ENCODE assay signal across 1 cellular context in the genomic region with DNA sequence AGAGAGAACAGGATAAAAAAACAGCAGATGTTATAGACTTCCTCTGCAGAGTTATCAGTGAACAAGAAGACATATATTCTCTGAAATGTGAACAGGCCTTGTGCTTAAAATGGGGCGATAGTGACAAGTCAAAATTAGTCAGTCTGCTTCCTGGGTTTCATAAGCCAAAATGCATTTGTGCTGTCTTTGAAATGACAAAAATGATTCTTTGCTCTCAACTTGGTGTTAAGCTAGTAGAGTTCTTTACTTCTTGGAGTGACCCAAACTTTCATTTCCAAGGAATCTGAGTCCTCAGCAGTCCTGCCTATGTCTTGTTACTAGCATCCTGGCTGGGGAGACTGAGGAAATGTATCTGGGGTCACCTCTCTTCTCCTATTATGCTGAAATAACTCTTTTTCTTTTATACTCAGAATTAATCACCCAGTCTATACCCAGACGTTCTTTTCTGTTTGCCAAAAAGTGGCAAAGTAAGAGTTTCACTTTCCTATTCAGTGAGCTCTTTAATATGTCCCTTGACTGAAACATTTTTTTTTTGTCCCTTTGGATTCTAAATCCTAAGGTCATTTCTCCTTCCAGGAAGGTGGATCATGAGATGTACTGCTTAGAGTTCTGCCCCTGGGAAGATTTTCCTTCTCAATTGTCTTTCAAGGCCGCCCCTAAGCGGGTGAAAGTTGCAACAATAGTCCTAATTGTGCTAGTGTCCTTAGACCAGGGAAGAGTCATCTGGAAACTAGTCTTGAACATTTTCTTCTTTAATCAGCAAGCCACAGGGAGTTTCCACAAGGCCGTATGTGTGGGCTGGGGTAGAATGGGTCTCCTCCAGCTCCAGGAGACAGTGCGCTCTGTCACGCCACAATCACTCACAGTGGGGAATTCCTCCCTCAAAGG.
TF ChIP-seq lines count a peak whose summit lies in the region.

No MANE protein-coding gene starts in this region.

TF ChIP-seq in SK-N-SH, 30 proteins besides CTCF, POLR2A, EP300 and RAD21 (continued from another document):
- TF ChIP-seq ELF1 (IDR thresholded peaks at IDR 0.05) (no peak), TCF12 (IDR thresholded peaks at IDR 0.05) (no peak), YY1 (IDR thresholded peaks at IDR 0.05; ENCODE audit: low read depth) (no peak), SMC3 (IDR thresholded peaks at IDR 0.05; ENCODE audit: low read depth, low read length) (no peak)
- TF ChIP-seq, protein P1, sequence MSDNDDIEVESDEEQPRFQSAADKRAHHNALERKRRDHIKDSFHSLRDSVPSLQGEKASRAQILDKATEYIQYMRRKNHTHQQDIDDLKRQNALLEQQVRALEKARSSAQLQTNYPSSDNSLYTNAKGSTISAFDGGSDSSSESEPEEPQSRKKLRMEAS (IDR thresholded peaks at IDR 0.05; ENCODE audit: low read depth), result no peak
